In the genomic region with DNA sequence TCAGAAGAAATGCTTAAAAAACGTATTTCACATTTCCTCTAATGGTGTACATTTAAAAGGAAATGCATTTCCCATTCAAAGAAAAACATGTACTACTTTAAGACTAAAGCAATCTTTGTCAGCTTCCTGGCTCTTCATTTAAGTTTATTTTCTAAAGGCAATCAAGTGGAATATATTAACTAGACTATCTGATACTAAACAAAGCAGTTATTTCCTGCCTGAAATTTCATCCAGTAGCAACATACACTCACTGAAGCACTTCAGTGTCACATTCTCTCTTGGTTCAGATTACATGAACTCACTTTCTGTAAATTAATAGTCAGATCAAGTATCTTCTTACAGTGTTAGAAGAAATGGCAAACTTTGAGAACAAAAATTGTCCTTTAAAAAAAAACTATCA, we compare ENCODE assay signal across 2 cellular contexts.
TF ChIP-seq lines count a peak whose summit lies in the region.

No MANE protein-coding gene starts in this region.

TF ChIP-seq in SK-N-SH treated with all-trans-retinoic acid at 6 μM for 48 hours, 23 proteins besides CTCF, POLR2A, EP300 and RAD21 (continued from another document):
- TF ChIP-seq, protein P1, sequence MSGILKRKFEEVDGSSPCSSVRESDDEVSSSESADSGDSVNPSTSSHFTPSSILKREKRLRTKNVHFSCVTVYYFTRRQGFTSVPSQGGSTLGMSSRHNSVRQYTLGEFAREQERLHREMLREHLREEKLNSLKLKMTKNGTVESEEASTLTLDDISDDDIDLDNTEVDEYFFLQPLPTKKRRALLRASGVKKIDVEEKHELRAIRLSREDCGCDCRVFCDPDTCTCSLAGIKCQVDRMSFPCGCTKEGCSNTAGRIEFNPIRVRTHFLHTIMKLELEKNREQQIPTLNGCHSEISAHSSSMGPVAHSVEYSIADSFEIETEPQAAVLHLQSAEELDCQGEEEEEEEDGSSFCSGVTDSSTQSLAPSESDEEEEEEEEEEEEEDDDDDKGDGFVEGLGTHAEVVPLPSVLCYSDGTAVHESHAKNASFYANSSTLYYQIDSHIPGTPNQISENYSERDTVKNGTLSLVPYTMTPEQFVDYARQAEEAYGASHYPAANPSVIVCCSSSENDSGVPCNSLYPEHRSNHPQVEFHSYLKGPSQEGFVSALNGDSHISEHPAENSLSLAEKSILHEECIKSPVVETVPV (CRISPR knock-in tag; IDR thresholded peaks at IDR 0.05): no peak
- TF ChIP-seq ZFP3 (CRISPR knock-in tag; IDR thresholded peaks at IDR 0.05): no peak
- no peak for TF ChIP-seq TCF4 (CRISPR knock-in tag; IDR thresholded peaks at IDR 0.05; ENCODE audit: borderline replicate concordance)
- no peak for TF ChIP-seq ZNF565 (CRISPR knock-in tag; conservative IDR thresholded peaks at IDR 0.05; ENCODE audit: low read depth)
- no peak for TF ChIP-seq ZFP30 (CRISPR knock-in tag; IDR thresholded peaks at IDR 0.05)
- TF ChIP-seq GLIS3 (CRISPR knock-in tag; IDR thresholded peaks at IDR 0.05): no peak
- no peak for TF ChIP-seq ESRRG (CRISPR knock-in tag; IDR thresholded peaks at IDR 0.05)
TF ChIP-seq in SK-N-SH treated with all-trans-retinoic acid at 6 μM for 48 hours: peak in this region for 0.

TF ChIP-seq in SK-N-SH, 30 proteins besides CTCF, POLR2A, EP300 and RAD21 (continued from another document):
- no peak for TF ChIP-seq TEAD4 (IDR thresholded peaks at IDR 0.05; ENCODE audit: borderline replicate concordance, insufficient read depth)
- TF ChIP-seq, protein P2, sequence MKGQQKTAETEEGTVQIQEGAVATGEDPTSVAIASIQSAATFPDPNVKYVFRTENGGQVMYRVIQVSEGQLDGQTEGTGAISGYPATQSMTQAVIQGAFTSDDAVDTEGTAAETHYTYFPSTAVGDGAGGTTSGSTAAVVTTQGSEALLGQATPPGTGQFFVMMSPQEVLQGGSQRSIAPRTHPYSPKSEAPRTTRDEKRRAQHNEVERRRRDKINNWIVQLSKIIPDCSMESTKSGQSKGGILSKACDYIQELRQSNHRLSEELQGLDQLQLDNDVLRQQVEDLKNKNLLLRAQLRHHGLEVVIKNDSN (IDR thresholded peaks at IDR 0.05; ENCODE audit: borderline replicate concordance, low read depth): no peak
- no peak for TF ChIP-seq POLR2AphosphoS5 (IDR thresholded peaks at IDR 0.05; ENCODE audit: low read depth, low read length)
- TF ChIP-seq EZH2phosphoT487 (IDR thresholded peaks at IDR 0.05; ENCODE audit: borderline replicate concordance, low read depth): no peak
- TF ChIP-seq FOXM1 (IDR thresholded peaks at IDR 0.05; ENCODE audit: low read depth): no peak
- no peak for TF ChIP-seq GABPA (IDR thresholded peaks at IDR 0.05; ENCODE audit: low read depth)
